2 cellular contexts compared by ENCODE assay signal in genomic region chr14:65432361-65432948, GRCh38.
TF ChIP-seq lines count a peak whose summit lies in the region.

No MANE protein-coding gene starts in this region.

TF ChIP-seq in SK-N-SH, 30 proteins besides CTCF, POLR2A, EP300 and RAD21 (continued from another document):
- TF ChIP-seq RXRA (IDR thresholded peaks at IDR 0.05; ENCODE audit: borderline replicate concordance, low read depth) (no peak), USF2 (IDR thresholded peaks at IDR 0.05; ENCODE audit: borderline replicate concordance, low read depth, low read length) (no peak), IRF3 (IDR thresholded peaks at IDR 0.05; ENCODE audit: low read depth, low read length) (no peak)
- TF ChIP-seq, protein P1, sequence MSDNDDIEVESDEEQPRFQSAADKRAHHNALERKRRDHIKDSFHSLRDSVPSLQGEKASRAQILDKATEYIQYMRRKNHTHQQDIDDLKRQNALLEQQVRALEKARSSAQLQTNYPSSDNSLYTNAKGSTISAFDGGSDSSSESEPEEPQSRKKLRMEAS (IDR thresholded peaks at IDR 0.05; ENCODE audit: low read depth), result no peak

TF ChIP-seq in SK-N-SH treated with all-trans-retinoic acid at 6 μM for 48 hours, 23 proteins besides CTCF, POLR2A, EP300 and RAD21 (continued from another document):
- TF ChIP-seq ZFP3 (CRISPR knock-in tag; IDR thresholded peaks at IDR 0.05) (no peak), ISL1 (CRISPR knock-in tag; IDR thresholded peaks at IDR 0.05) (no peak; the same call in 1 of the 2 replicates), BACH2 (CRISPR knock-in tag; IDR thresholded peaks at IDR 0.05; ENCODE audit: borderline replicate concordance) (no peak), OSR1 (CRISPR knock-in tag; IDR thresholded peaks at IDR 0.05) (no peak), RARB (CRISPR knock-in tag; IDR thresholded peaks at IDR 0.05) (no peak), ZNF565 (CRISPR knock-in tag; conservative IDR thresholded peaks at IDR 0.05; ENCODE audit: low read depth) (no peak), POU6F1 (CRISPR knock-in tag; IDR thresholded peaks at IDR 0.05; ENCODE audit: borderline replicate concordance, low read depth) (no peak), CSRNP3 (CRISPR knock-in tag; IDR thresholded peaks at IDR 0.05) (no peak)
- TF ChIP-seq, protein P2, sequence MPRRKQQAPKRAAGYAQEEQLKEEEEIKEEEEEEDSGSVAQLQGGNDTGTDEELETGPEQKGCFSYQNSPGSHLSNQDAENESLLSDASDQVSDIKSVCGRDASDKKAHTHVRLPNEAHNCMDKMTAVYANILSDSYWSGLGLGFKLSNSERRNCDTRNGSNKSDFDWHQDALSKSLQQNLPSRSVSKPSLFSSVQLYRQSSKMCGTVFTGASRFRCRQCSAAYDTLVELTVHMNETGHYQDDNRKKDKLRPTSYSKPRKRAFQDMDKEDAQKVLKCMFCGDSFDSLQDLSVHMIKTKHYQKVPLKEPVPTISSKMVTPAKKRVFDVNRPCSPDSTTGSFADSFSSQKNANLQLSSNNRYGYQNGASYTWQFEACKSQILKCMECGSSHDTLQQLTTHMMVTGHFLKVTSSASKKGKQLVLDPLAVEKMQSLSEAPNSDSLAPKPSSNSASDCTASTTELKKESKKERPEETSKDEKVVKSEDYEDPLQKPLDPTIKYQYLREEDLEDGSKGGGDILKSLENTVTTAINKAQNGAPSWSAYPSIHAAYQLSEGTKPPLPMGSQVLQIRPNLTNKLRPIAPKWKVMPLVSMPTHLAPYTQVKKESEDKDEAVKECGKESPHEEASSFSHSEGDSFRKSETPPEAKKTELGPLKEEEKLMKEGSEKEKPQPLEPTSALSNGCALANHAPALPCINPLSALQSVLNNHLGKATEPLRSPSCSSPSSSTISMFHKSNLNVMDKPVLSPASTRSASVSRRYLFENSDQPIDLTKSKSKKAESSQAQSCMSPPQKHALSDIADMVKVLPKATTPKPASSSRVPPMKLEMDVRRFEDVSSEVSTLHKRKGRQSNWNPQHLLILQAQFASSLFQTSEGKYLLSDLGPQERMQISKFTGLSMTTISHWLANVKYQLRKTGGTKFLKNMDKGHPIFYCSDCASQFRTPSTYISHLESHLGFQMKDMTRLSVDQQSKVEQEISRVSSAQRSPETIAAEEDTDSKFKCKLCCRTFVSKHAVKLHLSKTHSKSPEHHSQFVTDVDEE (CRISPR knock-in tag; IDR thresholded peaks at IDR 0.05), result no peak
